In genomic region chr17:17613708-17614114, GRCh38 we compare ENCODE assay signal across 8 cellular contexts.
A peak's percentile ranks its signal among the peaks of the same experiment; 100 is the strongest.
DNase-seq lines count a peak whose midpoint lies in the region; ATAC-seq and TF ChIP-seq lines count a peak whose summit lies in the region.

No MANE protein-coding gene starts in this region.

- no peak for ATAC-seq in GM21717 (IDR thresholded peaks at IDR 0.05; ENCODE audit: unreplicated experiment)
- no peak for ATAC-seq in GM21423 (IDR thresholded peaks at IDR 0.05; ENCODE audit: unreplicated experiment)

- H3K79me2 ChIP-seq in parathyroid adenoma = no peaks in the 10 kb centered on the region

- peak; percentile 67 for TF ChIP-seq CTCF in parathyroid adenoma (IDR thresholded peaks at IDR 0.05)

- no peaks in the 10 kb centered on the region for H3K27me3 ChIP-seq in parathyroid adenoma (ENCODE audit: control insufficient read depth, insufficient read depth, low read length)

- no peak overlapping the region for H3K27ac ChIP-seq in parathyroid adenoma

- H3K36me3 ChIP-seq in parathyroid adenoma (ENCODE audit: control insufficient read depth, insufficient read depth, low read length) = no peaks in the 10 kb centered on the region

- no peak overlapping the region for H3K9ac ChIP-seq in parathyroid adenoma

- no peaks in the 10 kb centered on the region for H3K9me3 ChIP-seq in parathyroid adenoma (ENCODE audit: control insufficient read depth, low read length)

- H3K4me3 ChIP-seq in parathyroid adenoma (ENCODE audit: low read depth, low read length) = no peak overlapping the region

- H2AFZ ChIP-seq in parathyroid adenoma = peak overlapping the region; percentile 59

- no peak overlapping the region for H3K4me2 ChIP-seq in parathyroid adenoma (ENCODE audit: low read length)

- DNase-seq in ELR (ENCODE audit: low read depth) (peak; percentile 77), HPDE6-E6E7 (ENCODE audit: extremely low spot score) (peak; percentile 59), OCI-M1 (lab: John Stamatoyannopoulos, UW) (peak; percentile 73), globus pallidus (ENCODE audit: low spot score) (peak; percentile 38)
- DNase-seq in activated gamma-delta T cell treated with anti-CD3 and anti-CD28 coated beads, Interleukin-2, amount 50 U/mL, for 16 hours (ENCODE audit: low read depth) = peak; percentile 19

- no peaks in the 10 kb centered on the region for H3K4me1 ChIP-seq in parathyroid adenoma

Comparison
In these comparisons a context has a peak if more than half of its experiments do, and no peak if none do; other contexts are left out.
1. DNase-seq: peak in every context shown above with its lines; median percentile 77 in ELR; 73 in OCI-M1; 59 in HPDE6-E6E7; 38 in globus pallidus; 19 in activated gamma-delta T cell treated with anti-CD3 and anti-CD28 coated beads, Interleukin-2, amount 50 U/mL, for 16 hours.